8 cellular contexts compared by ENCODE assay signal in genomic region chr1:244862354-244862698, GRCh38. TPM values are rescaled to one million over a fixed set of nuclear protein-coding genes. Genes with fewer than 3 reads are reported as not detected.
DNase-seq lines count a peak whose midpoint lies in the region; ATAC-seq and TF ChIP-seq lines count a peak whose summit lies in the region.

No MANE protein-coding gene starts in this region.

- H3K4me1 ChIP-seq in GM23248 (ENCODE audit: insufficient read depth), result peaks cover 48% of the 10 kb centered on the region
- peaks cover 22% of the 10 kb centered on the region for H3K4me1 ChIP-seq in endocrine pancreas (ENCODE audit: control insufficient read depth, insufficient read depth, low read length)
- peaks cover 34% of the 10 kb centered on the region for H3K4me1 ChIP-seq in osteoblast (ENCODE audit: insufficient read depth, low read length)

- H3F3A ChIP-seq in GM23248 (ENCODE audit: insufficient read depth), result peaks cover 53% of the 10 kb centered on the region

- H3K9me3 ChIP-seq in GM23248 (ENCODE audit: low read depth) (no peaks in the 10 kb centered on the region), endocrine pancreas (ENCODE audit: control insufficient read depth, low read length) (no peaks in the 10 kb centered on the region), osteoblast (ENCODE audit: low read depth, low read length) (no peaks in the 10 kb centered on the region)

- H3K9ac ChIP-seq in GM23248 (peak overlapping the region; percentile 100), endocrine pancreas (ENCODE audit: control insufficient read depth, insufficient read depth, low read length) (peak overlapping the region; percentile 98)

- ATAC-seq in GM18873 (IDR thresholded peaks at IDR 0.05; ENCODE audit: low FRiP score, unreplicated experiment) (no peak), GM18511 (IDR thresholded peaks at IDR 0.05; ENCODE audit: unreplicated experiment) (no peak)

- H3K36me3 ChIP-seq in GM23248 (ENCODE audit: low read depth) (peaks cover 45% of the 10 kb centered on the region), endocrine pancreas (ENCODE audit: control insufficient read depth, insufficient read depth, low read length) (peaks cover 12% of the 10 kb centered on the region), osteoblast (ENCODE audit: insufficient read depth, low read length) (peaks cover 38% of the 10 kb centered on the region)

- H3K27ac ChIP-seq in GM23248 (peak overlapping the region; percentile 99), osteoblast (ENCODE audit: low read depth, low read length) (peak overlapping the region; percentile 87)

- TF ChIP-seq CTCF in osteoblast (IDR thresholded peaks at IDR 0.05; ENCODE audit: extremely low read depth, low read depth, low read length), result no peak

- H3K4me3 ChIP-seq in GM23248 (peak overlapping the region; percentile 97), endocrine pancreas (ENCODE audit: control insufficient read depth, insufficient read depth, low read length) (peak overlapping the region; percentile 98), osteoblast (ENCODE audit: insufficient read depth, low read length) (peak overlapping the region; percentile 93)

- DNase-seq in GM23248 (peak; percentile 49), OCI-M1 (lab: John Stamatoyannopoulos, UW) (peak; percentile 65), osteoblast (ENCODE audit: insufficient read length, low spot score, missing footprints) (peak; percentile 22), head of caudate nucleus (no peak), DMS153 treated with DMSO at 0.1 percent for 48 hours (lab: John Stamatoyannopoulos, UW; ENCODE audit: unreplicated experiment) (no peak)

- H3K27me3 ChIP-seq in GM23248 (replicated peaks; ENCODE audit: insufficient read depth) (no peaks in the 10 kb centered on the region), endocrine pancreas (ENCODE audit: control insufficient read depth, insufficient read depth, low read length) (no peaks in the 10 kb centered on the region), osteoblast (ENCODE audit: insufficient read depth, low read length) (no peaks in the 10 kb centered on the region)

- peak overlapping the region; percentile 92 for H3K4me2 ChIP-seq in GM23248 (ENCODE audit: unreplicated experiment)
- H3K4me2 ChIP-seq in osteoblast (ENCODE audit: insufficient read depth, low read length), result peak overlapping the region; percentile 90

- no peak overlapping the region for H2AFZ ChIP-seq in GM23248
- peak overlapping the region; percentile 4 for H2AFZ ChIP-seq in osteoblast (ENCODE audit: low read length)

- H3K9me2 ChIP-seq in GM23248 (ENCODE audit: insufficient read depth), result no peaks in the 10 kb centered on the region

- 0 to 1% methylated on average over 7 of the region's 7 CpGs for WGBS in GM23248 (ENCODE audit: low coverage in 1 of 2, low lambda C conversion rate in 2 of 2, missing lambda C conversion rate in 2 of 2), 2 experiments

- in situ Hi-C loops in GM23248 (cut with MboI), result loop anchor here (25.0 kb wide), 1 partner anchor 175 kb away; no protein-coding TSS in a partner anchor

- peaks cover 42% of the 10 kb centered on the region for H4K20me1 ChIP-seq in GM23248 (ENCODE audit: insufficient read depth)
- H4K20me1 ChIP-seq in osteoblast (ENCODE audit: insufficient read depth, low read length), result peaks cover 54% of the 10 kb centered on the region

- intact Hi-C loops in head of caudate nucleus (cut with DNase I), result loop anchor here (10.0 kb wide), 1 partner anchor 182 kb away; no protein-coding TSS in a partner anchor

- peaks cover 68% of the 10 kb centered on the region for H3K79me2 ChIP-seq in GM23248 (ENCODE audit: insufficient read depth)
- H3K79me2 ChIP-seq in osteoblast (ENCODE audit: insufficient read depth, low read length), result peaks cover 69% of the 10 kb centered on the region

RNA-seq across cellular contexts. Expression of gene HNRNPU, which starts 2.0 kb away (rescaled TPM):
- total RNA-seq in GM23248 (2014; rRNA removed; shearing (Covaris generic)), result 226 and 227 TPM in 2 replicates
- 166 and 173 TPM in 2 replicates for polyA plus RNA-seq in GM23248 (2016; fragmentation: Nextera tagmentation; extraction: Ambion mirVana)
- total RNA-seq in osteoblast, result 214 and 240 TPM in 2 replicates

RNA-seq across cellular contexts. Expression of gene COX20, which starts 26.9 kb away (rescaled TPM):
- 21.5 and 21.9 TPM in 2 replicates for total RNA-seq in GM23248 (2014; rRNA removed; shearing (Covaris generic))
- polyA plus RNA-seq in GM23248 (2016; fragmentation: Nextera tagmentation; extraction: Ambion mirVana), result 86.5 and 88.0 TPM in 2 replicates
- 31.8 and 35.8 TPM in 2 replicates for total RNA-seq in osteoblast

Comparison
In these comparisons a context has a peak if more than half of its experiments do, and no peak if none do; other contexts are left out.
1. DNase-seq: peak in GM23248 (single experiment), OCI-M1 (single experiment) and osteoblast (single experiment); none in head of caudate nucleus (0 of 42) and DMS153 treated with DMSO at 0.1 percent for 48 hours (single experiment).
2. Peak in every context shown above with its lines, with median percentiles within 50 percentile points of each other: H3K4me3 ChIP-seq.